ENCODE assay signal across 13 cellular contexts in genomic region chr9:109934499-109935214, GRCh38.
DNase-seq lines count a peak whose midpoint lies in the region; ATAC-seq and TF ChIP-seq lines count a peak whose summit lies in the region.
"Had no signal": no experiment of that assay in that cellular context is flagged by ENCODE, and none has a peak within 500 bp of the region (broad histone marks: within the 10 kb centered on the region; RNA-seq: fewer than 3 reads in every experiment).

No MANE protein-coding gene starts in this region.

- H3K27me3 Mint-ChIP-seq in activated CD8-positive, alpha-beta T cell treated with anti-CD3 and anti-CD28 coated beads for 36 hours: peaks cover 4% of the 10 kb centered on the region
- H3K27me3 Mint-ChIP-seq in activated CD8-positive, alpha-beta T cell treated with anti-CD3 and anti-CD28 coated beads, Interleukin-2, amount 10 ng/mL, durations not matched to agents 7 days and 5 days (ENCODE audit: low read depth): peaks cover 9% of the 10 kb centered on the region
- no peaks in the 10 kb centered on the region for H3K27me3 Mint-ChIP-seq in stimulated activated memory B cell treated with anti-CD40 and anti-IgM and Interleukin-4, amounts not matched to agents 10 μg/mL and 1 μg/mL and 100 μg/mL, for 72 hours

- H3K4me3 ChIP-seq in Loucy (ENCODE audit: low read length, poor library complexity, severe bottlenecking): no peak overlapping the region
- H3K4me3 ChIP-seq in brain microvascular endothelial cell (ENCODE audit: low read depth, low read length): no peak overlapping the region
- no peak overlapping the region for H3K4me3 ChIP-seq in mucosa of descending colon
- H3K4me3 ChIP-seq: ascending aorta, tibial artery had no signal

- no peaks in the 10 kb centered on the region for H3K9me3 Mint-ChIP-seq in activated CD8-positive, alpha-beta T cell treated with anti-CD3 and anti-CD28 coated beads for 36 hours
- H3K9me3 Mint-ChIP-seq in activated CD8-positive, alpha-beta T cell treated with anti-CD3 and anti-CD28 coated beads, Interleukin-2, amount 10 ng/mL, durations not matched to agents 7 days and 5 days (ENCODE audit: insufficient read depth): no peaks in the 10 kb centered on the region
- H3K9me3 Mint-ChIP-seq in stimulated activated memory B cell treated with anti-CD40 and anti-IgM and Interleukin-4, amounts not matched to agents 10 μg/mL and 1 μg/mL and 100 μg/mL, for 72 hours: peaks cover 3% of the 10 kb centered on the region
- H3K9me3 Mint-ChIP-seq: WTC11 had no signal

- H3F3A ChIP-seq in Loucy (ENCODE audit: low read depth): no peaks in the 10 kb centered on the region

- ATAC-seq in activated CD8-positive, alpha-beta T cell treated with anti-CD3 and anti-CD28 coated beads for 36 hours: peak; percentile 71
- no peak for ATAC-seq in activated CD8-positive, alpha-beta T cell treated with anti-CD3 and anti-CD28 coated beads, Interleukin-2, amount 10 ng/mL, durations not matched to agents 7 days and 5 days
- peak; percentile 58 for ATAC-seq in stimulated activated memory B cell treated with anti-CD40 and anti-IgM and Interleukin-4, amounts not matched to agents 10 μg/mL and 1 μg/mL and 100 μg/mL, for 72 hours
- no peak for ATAC-seq in HG03565 (IDR thresholded peaks at IDR 0.05; ENCODE audit: unreplicated experiment)
- no peak for ATAC-seq in mucosa of descending colon
- ATAC-seq: WTC11 had no signal

- intact Hi-C loops in activated CD8-positive, alpha-beta T cell treated with anti-CD3 and anti-CD28 coated beads for 36 hours (cut with micrococcal nuclease): no loop called here
- intact Hi-C loops in mucosa of descending colon (cut with DNase I, micrococcal nuclease): no loop called here

- in situ Hi-C loops in brain microvascular endothelial cell (cut with HindIII; ENCODE audit: low pct_ligation_motif_present, low sequenced_read_pairs): no loop called here

- H3K4me1 ChIP-seq in Loucy (ENCODE audit: insufficient read depth, low read length, poor library complexity, severe bottlenecking): peaks cover 4% of the 10 kb centered on the region
- H3K4me1 ChIP-seq in mucosa of descending colon (ENCODE audit: low read depth): no peaks in the 10 kb centered on the region
- H3K4me1 ChIP-seq: ascending aorta had no signal

- no peaks in the 10 kb centered on the region for H3K79me2 ChIP-seq in Loucy (ENCODE audit: insufficient read depth, low read length)

- H3K36me3 Mint-ChIP-seq in activated CD8-positive, alpha-beta T cell treated with anti-CD3 and anti-CD28 coated beads for 36 hours (ENCODE audit: low read depth): no peaks in the 10 kb centered on the region
- no peaks in the 10 kb centered on the region for H3K36me3 Mint-ChIP-seq in activated CD8-positive, alpha-beta T cell treated with anti-CD3 and anti-CD28 coated beads, Interleukin-2, amount 10 ng/mL, durations not matched to agents 7 days and 5 days (ENCODE audit: low read depth)
- no peaks in the 10 kb centered on the region for H3K36me3 Mint-ChIP-seq in stimulated activated memory B cell treated with anti-CD40 and anti-IgM and Interleukin-4, amounts not matched to agents 10 μg/mL and 1 μg/mL and 100 μg/mL, for 72 hours
- H3K36me3 Mint-ChIP-seq: WTC11 had no signal

- H3K27ac Mint-ChIP-seq in activated CD8-positive, alpha-beta T cell treated with anti-CD3 and anti-CD28 coated beads for 36 hours: peak overlapping the region; percentile 12
- no peak overlapping the region for H3K27ac Mint-ChIP-seq in activated CD8-positive, alpha-beta T cell treated with anti-CD3 and anti-CD28 coated beads, Interleukin-2, amount 10 ng/mL, durations not matched to agents 7 days and 5 days
- peak overlapping the region; percentile 73 for H3K27ac Mint-ChIP-seq in stimulated activated memory B cell treated with anti-CD40 and anti-IgM and Interleukin-4, amounts not matched to agents 10 μg/mL and 1 μg/mL and 100 μg/mL, for 72 hours
- H3K27ac Mint-ChIP-seq: WTC11 had no signal

- H2AFZ ChIP-seq in Loucy (ENCODE audit: low read length): 0 out of 2 replicates have a peak overlapping the region, but pooled peaks have one; percentile 18

- POLR2A ChIA-PET in activated CD8-positive, alpha-beta T cell treated with anti-CD3 and anti-CD28 coated beads for 36 hours (lab: Charles Lee): no interaction called here
- POLR2A ChIA-PET in activated CD8-positive, alpha-beta T cell treated with anti-CD3 and anti-CD28 coated beads, Interleukin-2, amount 10 ng/mL, durations not matched to agents 7 days and 5 days (lab: Charles Lee): interaction anchor here (0.5 kb wide), 1 partner anchor 16 kb away, joined by 3 read pairs; no protein-coding TSS in a partner anchor

- H3K36me3 ChIP-seq in Loucy (ENCODE audit: insufficient read depth, low read length): no peaks in the 10 kb centered on the region
- no peaks in the 10 kb centered on the region for H3K36me3 ChIP-seq in brain microvascular endothelial cell (replicated peaks)
- no peaks in the 10 kb centered on the region for H3K36me3 ChIP-seq in mucosa of descending colon (ENCODE audit: low read depth)
- H3K36me3 ChIP-seq: tibial artery had no signal

- no peak overlapping the region for H3K4me3 Mint-ChIP-seq in activated CD8-positive, alpha-beta T cell treated with anti-CD3 and anti-CD28 coated beads for 36 hours
- H3K4me3 Mint-ChIP-seq in activated CD8-positive, alpha-beta T cell treated with anti-CD3 and anti-CD28 coated beads, Interleukin-2, amount 10 ng/mL, durations not matched to agents 7 days and 5 days: no peak overlapping the region
- H3K4me3 Mint-ChIP-seq in stimulated activated memory B cell treated with anti-CD40 and anti-IgM and Interleukin-4, amounts not matched to agents 10 μg/mL and 1 μg/mL and 100 μg/mL, for 72 hours: no peak overlapping the region
- H3K4me3 Mint-ChIP-seq: WTC11 had no signal

- H3K27me3 ChIP-seq in Loucy (ENCODE audit: insufficient read depth, low read length, poor library complexity, severe bottlenecking) (no peaks in the 10 kb centered on the region), brain microvascular endothelial cell (replicated peaks) (no peaks in the 10 kb centered on the region)
- H3K27me3 ChIP-seq: ascending aorta, tibial artery had no signal

- no peak overlapping the region for H3K9ac ChIP-seq in Loucy (ENCODE audit: low read depth, low read length, poor library complexity, severe bottlenecking)

- H3K9me3 ChIP-seq in Loucy (ENCODE audit: insufficient read depth, low read depth, low read length) (no peaks in the 10 kb centered on the region), mucosa of descending colon (no peaks in the 10 kb centered on the region)
- H3K9me3 ChIP-seq: ascending aorta, tibial artery had no signal

- peak; percentile 46 for DNase-seq in activated CD8-positive, alpha-beta T cell treated with anti-CD3 and anti-CD28 coated beads for 36 hours
- no peak for DNase-seq in activated CD8-positive, alpha-beta T cell treated with anti-CD3 and anti-CD28 coated beads, Interleukin-2, amount 10 ng/mL, durations not matched to agents 7 days and 5 days
- DNase-seq in brain microvascular endothelial cell: peak; percentile 92
- no peak for DNase-seq in cerebellar nuclear complex (lab: John Stamatoyannopoulos, UW)
- no peak for DNase-seq in mucosa of descending colon
- DNase-seq: islet precursor cell, NCI-H187, tibial artery had no signal

- no peaks in the 10 kb centered on the region for H4K20me1 ChIP-seq in Loucy (ENCODE audit: insufficient read depth, low read length, poor library complexity, severe bottlenecking)

- CTCF ChIA-PET in activated CD8-positive, alpha-beta T cell treated with anti-CD3 and anti-CD28 coated beads for 36 hours (lab: Charles Lee): interaction anchor here (0.9 to 1.3 kb wide), 2 partner anchors 11 to 31 kb away, joined by 3 to 4 read pairs; no protein-coding TSS in a partner anchor
- CTCF ChIA-PET in activated CD8-positive, alpha-beta T cell treated with anti-CD3 and anti-CD28 coated beads, Interleukin-2, amount 10 ng/mL, durations not matched to agents 7 days and 5 days (lab: Charles Lee): interaction anchor here (1.1 to 1.7 kb wide), 5 partner anchors 11 to 333 kb away, joined by 3 to 6 read pairs (median 3); no protein-coding TSS in a partner anchor

- no peaks in the 10 kb centered on the region for H3K9me2 ChIP-seq in Loucy (replicated peaks; ENCODE audit: low read depth, low read length)

- H3K4me2 ChIP-seq in Loucy (ENCODE audit: low read depth, low read length, poor library complexity, severe bottlenecking): no peak overlapping the region

- TF ChIP-seq CTCF in activated CD8-positive, alpha-beta T cell treated with anti-CD3 and anti-CD28 coated beads for 36 hours (IDR thresholded peaks at IDR 0.05): no peak
- TF ChIP-seq CTCF in Loucy (conservative IDR thresholded peaks at IDR 0.05; ENCODE audit: low read length) (no peak), brain microvascular endothelial cell (IDR thresholded peaks at IDR 0.05; ENCODE audit: low read depth, low read length, missing control alignments) (no peak), mucosa of descending colon (IDR thresholded peaks at IDR 0.05) (no peak)

- peak overlapping the region; percentile 61 for H3K27ac ChIP-seq in brain microvascular endothelial cell
- H3K27ac ChIP-seq: ascending aorta, tibial artery had no signal

- peaks cover 22% of the 10 kb centered on the region for H3K4me1 Mint-ChIP-seq in activated CD8-positive, alpha-beta T cell treated with anti-CD3 and anti-CD28 coated beads for 36 hours (ENCODE audit: low read depth)
- peaks cover 18% of the 10 kb centered on the region for H3K4me1 Mint-ChIP-seq in activated CD8-positive, alpha-beta T cell treated with anti-CD3 and anti-CD28 coated beads, Interleukin-2, amount 10 ng/mL, durations not matched to agents 7 days and 5 days (ENCODE audit: low read depth)
- peaks cover 36% of the 10 kb centered on the region for H3K4me1 Mint-ChIP-seq in stimulated activated memory B cell treated with anti-CD40 and anti-IgM and Interleukin-4, amounts not matched to agents 10 μg/mL and 1 μg/mL and 100 μg/mL, for 72 hours

Comparison
In these comparisons a context has a peak if more than half of its experiments do, and no peak if none do; other contexts are left out.
1. ATAC-seq: peak in activated CD8-positive, alpha-beta T cell treated with anti-CD3 and anti-CD28 coated beads for 36 hours (single experiment) and stimulated activated memory B cell treated with anti-CD40 and anti-IgM and Interleukin-4, amounts not matched to agents 10 μg/mL and 1 μg/mL and 100 μg/mL, for 72 hours (single experiment); none in activated CD8-positive, alpha-beta T cell treated with anti-CD3 and anti-CD28 coated beads, Interleukin-2, amount 10 ng/mL, durations not matched to agents 7 days and 5 days (single experiment), HG03565 (single experiment) and mucosa of descending colon (single experiment).
2. DNase-seq: peak in activated CD8-positive, alpha-beta T cell treated with anti-CD3 and anti-CD28 coated beads for 36 hours (single experiment) and brain microvascular endothelial cell (single experiment); none in activated CD8-positive, alpha-beta T cell treated with anti-CD3 and anti-CD28 coated beads, Interleukin-2, amount 10 ng/mL, durations not matched to agents 7 days and 5 days (single experiment), cerebellar nuclear complex (0 of 2) and mucosa of descending colon (0 of 3).